8 cellular contexts compared by ENCODE assay signal in genomic region chr11:65546217-65546958, GRCh38. TPM values are rescaled to one million over a fixed set of nuclear protein-coding genes. Genes with fewer than 3 reads are reported as not detected.
A peak's percentile ranks its signal among the peaks of the same experiment; 100 is the strongest.
DNase-seq lines count a peak whose midpoint lies in the region; ATAC-seq and TF ChIP-seq lines count a peak whose summit lies in the region.

No MANE protein-coding gene starts in this region.

- ATAC-seq in HG03442 (IDR thresholded peaks at IDR 0.05; ENCODE audit: unreplicated experiment) (peak; percentile 60), gastroesophageal sphincter (peak; percentile 68)

- H3K4me3 ChIP-seq in gastroesophageal sphincter: peak overlapping the region in 1 of 2 donors; percentile 30
- H3K4me3 ChIP-seq in uterus: no peak overlapping the region

- DNase-seq in ACHN: peak; percentile 33
- peak; percentile 96 for DNase-seq in GM19238 (ENCODE audit: insufficient read length, low spot score)
- peak; percentile 81 for DNase-seq in NK-92 (lab: John Stamatoyannopoulos, UW; ENCODE audit: unreplicated experiment)
- peak; percentile 97 for DNase-seq in activated T-cell treated with anti-CD3 and anti-CD28 coated beads for 24 hours (ENCODE audit: low read depth)
- DNase-seq in progenitor cell of endocrine pancreas (ENCODE audit: low spot score, unreplicated experiment): peak; percentile 91
- peak; percentile 72 for DNase-seq in uterus

- H3K4me1 Mint-ChIP-seq in progenitor cell of endocrine pancreas (ENCODE audit: low read depth): peaks cover 13% of the 10 kb centered on the region

- TF ChIP-seq EP300 in gastroesophageal sphincter (IDR thresholded peaks at IDR 0.05): no peak

- H3K27ac ChIP-seq in gastroesophageal sphincter (peak overlapping the region in 3 of 4 donors; percentile 65 to 72 (median 69)), uterus (peak overlapping the region in 1 of 2 donors; percentile 63)

- no peak overlapping the region for H3K27ac Mint-ChIP-seq in progenitor cell of endocrine pancreas

- WGBS in gastroesophageal sphincter (ENCODE audit: low coverage in 1 of 2), 2 donors: 41 to 61% methylated on average over 9 to 20 of the region's 64 CpGs

- H3K4me3 Mint-ChIP-seq in progenitor cell of endocrine pancreas (ENCODE audit: low read depth): peak overlapping the region; percentile 58

- H3K4me1 ChIP-seq in gastroesophageal sphincter (peaks cover 0 to 29% (median 6%) of the 10 kb centered on the region in 3 donors), uterus (peaks cover 3 to 6% of the 10 kb centered on the region in 2 donors)

- TF ChIP-seq POLR2A in gastroesophageal sphincter (IDR thresholded peaks at IDR 0.05): no peak
- no peak for TF ChIP-seq POLR2A in uterus (IDR thresholded peaks at IDR 0.05)

- H3K36me3 Mint-ChIP-seq in progenitor cell of endocrine pancreas (ENCODE audit: insufficient read depth): peaks cover 17% of the 10 kb centered on the region

- H3K27me3 Mint-ChIP-seq in progenitor cell of endocrine pancreas: peaks cover 56% of the 10 kb centered on the region

- H3K9me3 ChIP-seq in gastroesophageal sphincter: no peaks in the 10 kb centered on the region
- no peaks in the 10 kb centered on the region for H3K9me3 ChIP-seq in uterus

- H3K27me3 ChIP-seq in gastroesophageal sphincter (no peaks in the 10 kb centered on the region), uterus (no peaks in the 10 kb centered on the region)

- TF ChIP-seq CTCF in gastroesophageal sphincter (IDR thresholded peaks at IDR 0.05) (no peak), progenitor cell of endocrine pancreas (IDR thresholded peaks at IDR 0.05; ENCODE audit: unreplicated experiment) (no peak), uterus (IDR thresholded peaks at IDR 0.05) (no peak)

- intact Hi-C loops in uterus (cut with DNase I; ENCODE audit: low total_unique reads): no loop called here

- in situ Hi-C loops in ACHN (cut with HindIII; ENCODE audit: low pct_ligation_motif_present, low pct_unique_long_range_greater_than_20kb, low sequenced_read_pairs): no loop called here

- H3K36me3 ChIP-seq in gastroesophageal sphincter (peaks cover 0 to 84% of the 10 kb centered on the region in 2 donors), uterus (no peaks in the 10 kb centered on the region)

- no peaks in the 10 kb centered on the region for H3K9me3 Mint-ChIP-seq in progenitor cell of endocrine pancreas (ENCODE audit: low read depth)

RNA-seq across cellular contexts. Expression of gene LTBP3, which starts 11.8 kb away (rescaled TPM):
- 100 to 1,000 TPM in 3 of 4 donors, 10 to 100 TPM in 1; 90.6 to 173 (median 139) TPM for total RNA-seq in gastroesophageal sphincter
- total RNA-seq in progenitor cell of endocrine pancreas: 55.3 and 57.7 TPM in 2 replicates
- 100 to 1,000 TPM; 131 to 240 (median 217) TPM for total RNA-seq in uterus

RNA-seq across cellular contexts. Expression of gene SCYL1, which starts 21.5 kb away (rescaled TPM):
- 10 to 100 TPM; 70.6 to 97.6 (median 89.2) TPM for total RNA-seq in gastroesophageal sphincter
- 61.4 and 66.3 TPM in 2 replicates for total RNA-seq in progenitor cell of endocrine pancreas
- total RNA-seq in uterus: 100 to 1,000 TPM in 1 of 4 donors, 10 to 100 TPM in 3; 28.8 to 101 (median 70.1) TPM

RNA-seq across cellular contexts. Expression of gene ZNRD2, which starts 23.9 kb away (rescaled TPM):
- total RNA-seq in gastroesophageal sphincter (10 to 100 TPM; 38.4 to 73.5 (median 43.5) TPM), progenitor cell of endocrine pancreas (25.3 and 25.9 TPM in 2 replicates), uterus (10 to 100 TPM; 12.3 to 42.6 (median 31.6) TPM)

RNA-seq across cellular contexts. Expression of gene FAM89B, which starts 25.9 kb away (rescaled TPM):
- total RNA-seq in gastroesophageal sphincter (10 to 100 TPM; 36.6 to 68.3 (median 55.0) TPM), progenitor cell of endocrine pancreas (62.5 and 65.0 TPM in 2 replicates), uterus (10 to 100 TPM; 13.9 to 83.0 (median 40.8) TPM)

RNA-seq across cellular contexts. Expression of gene EHBP1L1, which starts 29.5 kb away (rescaled TPM):
- 100 to 1,000 TPM; 172 to 329 (median 202) TPM for total RNA-seq in gastroesophageal sphincter
- total RNA-seq in progenitor cell of endocrine pancreas: 13.0 and 15.2 TPM in 2 replicates
- total RNA-seq in uterus: 100 to 1,000 TPM in 1 of 4 donors, 10 to 100 TPM in 3; 44.2 to 159 (median 69.5) TPM

Comparison
In these comparisons a context has a peak if more than half of its experiments do, and no peak if none do; other contexts are left out.
1. DNase-seq: peak in every context shown above with its lines; median percentile 97 in activated T-cell treated with anti-CD3 and anti-CD28 coated beads for 24 hours; 96 in GM19238; 91 in progenitor cell of endocrine pancreas; 81 in NK-92; 72 in uterus; 33 in ACHN.